ENCODE assay signal across 10 cellular contexts in genomic region chr16:56520251-56520577, GRCh38. TPM values are rescaled to one million over a fixed set of nuclear protein-coding genes. Genes with fewer than 3 reads are reported as not detected.
DNase-seq lines count a peak whose midpoint lies in the region; ATAC-seq, FAIRE-seq and TF ChIP-seq lines count a peak whose summit lies in the region.
"Had no signal": no experiment of that assay in that cellular context is flagged by ENCODE, and none has a peak within 500 bp of the region (broad histone marks: within the 10 kb centered on the region; RNA-seq: fewer than 3 reads in every experiment).

No MANE protein-coding gene starts in this region.

- H3K4me1 ChIP-seq in adrenal gland (replicated peaks in 1 of 2) (peaks cover 18 to 46% of the 10 kb centered on the region in 2 donors), left lung (peaks cover 8 to 14% of the 10 kb centered on the region in 2 donors), thymus (ENCODE audit: control insufficient read depth, insufficient read depth, low read length) (peaks cover 8% of the 10 kb centered on the region)

- H3K27me3 Mint-ChIP-seq in activated T-cell treated with anti-CD3 and anti-CD28 coated beads, Interleukin-2, amount 50 U/mL, for 4 hours (ENCODE audit: low read depth), result no peaks in the 10 kb centered on the region

- TF ChIP-seq CTCF in adrenal gland (IDR thresholded peaks at IDR 0.05), result no peak
- TF ChIP-seq CTCF in left lung (IDR thresholded peaks at IDR 0.05), result no peak

- WGBS in adrenal gland, 4 donors, result 13 to 30% (median 25%) methylated on average over 4 of the region's 4 CpGs
- WGBS in thymus, result 43% methylated on average over 4 of the region's 4 CpGs

- H3K36me3 Mint-ChIP-seq in activated T-cell treated with anti-CD3 and anti-CD28 coated beads, Interleukin-2, amount 50 U/mL, for 4 hours (ENCODE audit: insufficient read depth), result no peaks in the 10 kb centered on the region

- H3K4me1 Mint-ChIP-seq in activated T-cell treated with anti-CD3 and anti-CD28 coated beads, Interleukin-2, amount 50 U/mL, for 4 hours (ENCODE audit: low read depth), result peaks cover 41% of the 10 kb centered on the region

- H3K36me3 ChIP-seq in adrenal gland (replicated peaks in 1 of 2), result no peaks in the 10 kb centered on the region
- H3K36me3 ChIP-seq in left lung, result no peaks in the 10 kb centered on the region
- no peaks in the 10 kb centered on the region for H3K36me3 ChIP-seq in thymus (ENCODE audit: control insufficient read depth, insufficient read depth)

- intact Hi-C loops in adrenal gland (cut with DNase I), result no loop called here
- intact Hi-C loops in left lung (cut with DNase I), result no loop called here

- peak overlapping the region; percentile 87 for H3K4me3 Mint-ChIP-seq in activated T-cell treated with anti-CD3 and anti-CD28 coated beads, Interleukin-2, amount 50 U/mL, for 4 hours

- TF ChIP-seq POLR2A in adrenal gland (IDR thresholded peaks at IDR 0.05), result no peak

- ATAC-seq in activated T-cell treated with anti-CD3 and anti-CD28 coated beads, Interleukin-2, amount 50 U/mL, for 4 hours, result no peak
- ATAC-seq in left lung, result no peak

- no peaks in the 10 kb centered on the region for H3K9me3 Mint-ChIP-seq in activated T-cell treated with anti-CD3 and anti-CD28 coated beads, Interleukin-2, amount 50 U/mL, for 4 hours

- H3K27ac ChIP-seq in adrenal gland, result peak overlapping the region in 4 of 5 donors; percentile 31 to 97 (median 94)
- peak overlapping the region in 1 of 2 donors; percentile 80 for H3K27ac ChIP-seq in left lung
- peak overlapping the region; percentile 71 for H3K27ac ChIP-seq in thymus (ENCODE audit: low read depth)

- no peak for DNase-seq in activated T-cell treated with anti-CD3 and anti-CD28 coated beads, Interleukin-2, amount 50 U/mL, for 4 hours
- DNase-seq in activated T-cell treated with anti-CD3 and anti-CD28 coated beads, Interleukin-2, amount 50 U/mL, for 1 hour, result no peak
- DNase-seq in adrenal gland (no peak), left lung (no peak), ureter (ENCODE audit: low spot score) (no peak), GM19239 (ENCODE audit: insufficient read length, low spot score) (no peak)
- DNase-seq in stimulated activated CD8-positive, alpha-beta memory T cell treated with anti-CD3 and anti-CD28 coated beads, Interleukin-4, amount 100 ng/mL, for 48 hours, result no peak

- peak overlapping the region in 2 of 4 donors; percentile 95 to 96 for H3K4me3 ChIP-seq in adrenal gland
- H3K4me3 ChIP-seq in left lung, result peak overlapping the region; percentile 81 to 89
- peak overlapping the region; percentile 93 for H3K4me3 ChIP-seq in thymus (ENCODE audit: low read length)

- no peak for FAIRE-seq in GM19239 (lab: Jason Lieb, UNC)

- H3K27me3 ChIP-seq in adrenal gland, result no peaks in the 10 kb centered on the region
- no peaks in the 10 kb centered on the region for H3K27me3 ChIP-seq in left lung
- H3K27me3 ChIP-seq in thymus (ENCODE audit: control insufficient read depth, insufficient read depth), result no peaks in the 10 kb centered on the region

- H3K9me3 ChIP-seq in adrenal gland (replicated peaks in 1 of 3), result no peaks in the 10 kb centered on the region
- no peaks in the 10 kb centered on the region for H3K9me3 ChIP-seq in left lung
- no peaks in the 10 kb centered on the region for H3K9me3 ChIP-seq in thymus (ENCODE audit: control insufficient read depth)

RNA-seq across cellular contexts. Expression of gene BBS2, which starts 0.4 kb away (rescaled TPM):
- 1 to 10 TPM; 6.2 to 8.2 (median 8.0) TPM for total RNA-seq in activated T-cell treated with anti-CD3 and anti-CD28 coated beads, Interleukin-2, amount 50 U/mL, for 4 hours
- total RNA-seq in adrenal gland, result 100 to 1,000 TPM; 115 to 284 (median 161) TPM
- 100 to 1,000 TPM; 156 to 357 (median 324) TPM for polyA plus RNA-seq in adrenal gland
- 10 to 100 TPM; 23.9 to 38.6 TPM for total RNA-seq in left lung
- polyA plus RNA-seq in thymus, result 49.2 TPM
- total RNA-seq in ureter, result 62.6 TPM

RNA-seq across cellular contexts. Expression of gene MT4, which starts 44.7 kb away (rescaled TPM):
- not detected for total RNA-seq in activated T-cell treated with anti-CD3 and anti-CD28 coated beads, Interleukin-2, amount 50 U/mL, for 4 hours
- not detected for total RNA-seq in adrenal gland
- polyA plus RNA-seq in adrenal gland, result not detected
- total RNA-seq in left lung, result not detected
- polyA plus RNA-seq in thymus, result 38.1 TPM
- not detected for total RNA-seq in ureter
- total RNA-seq: glomerular endothelial cell, HT1080 had no signal
